ENCODE assay signal across 9 cellular contexts in the genomic region with DNA sequence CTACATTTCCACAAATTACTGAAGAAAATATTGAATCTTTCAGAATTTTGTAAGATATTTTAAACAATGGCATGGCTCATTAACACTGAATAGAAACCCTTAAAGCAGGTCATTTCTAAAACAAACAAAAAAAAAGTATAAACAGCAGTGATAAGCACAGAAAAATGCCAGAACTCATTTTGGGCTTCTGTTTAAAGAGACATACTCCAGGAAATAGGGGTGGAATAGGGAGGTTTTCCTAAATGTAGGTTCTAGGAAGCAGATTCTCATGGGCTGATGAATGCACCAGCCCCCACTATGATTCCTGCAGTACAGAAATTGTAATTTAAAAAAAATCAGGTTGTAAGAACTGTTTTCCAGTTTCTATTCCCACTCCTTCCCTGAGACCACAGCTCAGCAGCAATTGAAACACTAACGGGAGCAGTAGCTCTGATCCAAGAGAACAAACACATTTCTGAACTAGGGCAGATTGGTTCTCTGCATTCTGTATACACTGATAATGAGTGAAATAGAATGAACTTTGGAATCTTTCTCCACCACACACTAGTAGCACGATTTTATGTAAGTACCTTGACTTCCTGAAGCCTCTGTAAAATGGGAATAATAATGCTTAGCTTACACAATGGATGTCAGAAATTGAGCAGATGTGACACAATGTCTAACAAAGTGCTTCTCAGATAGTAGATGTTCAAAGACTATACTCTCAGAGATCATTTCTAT.
"Had no signal": no experiment of that assay in that cellular context is flagged by ENCODE, and none has a peak within 500 bp of the region (broad histone marks: within the 10 kb centered on the region; RNA-seq: fewer than 3 reads in every experiment).

No MANE protein-coding gene starts in this region.

- H3K36me3 ChIP-seq: HAP-1 had no signal

- DNase-seq: GM23248, GOT3, H7, HFFc6, IMR-90, KG1 had no signal

- ATAC-seq: HCT116, K562 had no signal

- H3K9ac ChIP-seq: GM23248 had no signal

- H2AFZ ChIP-seq: GM23248 had no signal

- H3K4me3 ChIP-seq: GM23248, HAP-1, K562 had no signal

- FAIRE-seq: K562 had no signal

- H3K27ac ChIP-seq: GM23248 had no signal

- H3K9me3 ChIP-seq: HAP-1 had no signal
